ENCODE assay signal across 18 cellular contexts in genomic region chr7:137760111-137760510, GRCh38.
DNase-seq lines count a peak whose midpoint lies in the region; ATAC-seq and TF ChIP-seq lines count a peak whose summit lies in the region.
"Had no signal": no experiment of that assay in that cellular context is flagged by ENCODE, and none has a peak within 500 bp of the region (broad histone marks: within the 10 kb centered on the region; RNA-seq: fewer than 3 reads in every experiment).

No MANE protein-coding gene starts in this region.

- no peak for TF ChIP-seq RAD21 in SK-N-SH (IDR thresholded peaks at IDR 0.05; ENCODE audit: low read length)

- POLR2A ChIA-PET in SK-N-SH (lab: Yijun Ruan, JAX), result no interaction called here
- POLR2A ChIA-PET in MCF 10A (lab: Yijun Ruan, JAX), result interaction anchor here (0.7 kb wide), 1 partner anchor 110 kb away, joined by 3 read pairs; no protein-coding TSS in a partner anchor

- TF ChIP-seq CTCF in SK-N-SH (IDR thresholded peaks at IDR 0.05), result no peak
- no peak for TF ChIP-seq CTCF in MCF 10A (IDR thresholded peaks at IDR 0.05; ENCODE audit: unreplicated experiment)
- no peak for TF ChIP-seq CTCF in testis (IDR thresholded peaks at IDR 0.05)

- no peak overlapping the region for H3K27ac Mint-ChIP-seq in MCF 10A (ENCODE audit: low read depth, unreplicated experiment)
- H3K27ac Mint-ChIP-seq: activated T-cell treated with anti-CD3 and anti-CD28 coated beads, Interleukin-2, amount 50 U/mL, for 72 hours; effector memory CD8-positive, alpha-beta T cell; T-helper 2 cell treated with Interferon-gamma antibody and Interleukin-4, amounts not matched to agents 5 μg/mL and 100 μg/mL, for 36 hours had no signal

- H3K27ac ChIP-seq in SK-N-SH (ENCODE audit: low read depth in 2 of 2, low read length in 1 of 2), result peak overlapping the region; percentile 11 to 70; a peak in 3 of 4 replicates
- peak overlapping the region; percentile 83 for H3K27ac ChIP-seq in ectodermal cell (ENCODE audit: insufficient read depth, low read depth, low read length, poor library complexity, severe bottlenecking)
- H3K27ac ChIP-seq in testis, result no peak overlapping the region
- H3K27ac ChIP-seq: gastrocnemius medialis, tibial nerve had no signal

- no peaks in the 10 kb centered on the region for H3K79me2 ChIP-seq in SK-N-SH (ENCODE audit: insufficient read depth)

- H3K27me3 Mint-ChIP-seq in MCF 10A (ENCODE audit: insufficient read depth, unreplicated experiment), result no peaks in the 10 kb centered on the region

- no peaks in the 10 kb centered on the region for H4K20me1 ChIP-seq in SK-N-SH (ENCODE audit: insufficient read depth)

- H3K4me3 ChIP-seq in SK-N-SH (ENCODE audit: low read depth in 2 of 2, low read length in 1 of 2) (no peak overlapping the region), ectodermal cell (ENCODE audit: insufficient read depth, low read depth, low read length) (no peak overlapping the region), testis (no peak overlapping the region)
- H3K4me3 ChIP-seq: gastrocnemius medialis, tibial nerve had no signal

- peak in 1 of 2 experiments; percentile 19; a peak in 1 of 4 replicates for TF ChIP-seq EP300 in SK-N-SH (IDR thresholded peaks at IDR 0.05; ENCODE audit: borderline replicate concordance in 1 of 2, low read depth in 1 of 2, low read length in 1 of 2)

- no peak for ATAC-seq in GM18511 (IDR thresholded peaks at IDR 0.05; ENCODE audit: unreplicated experiment)
- ATAC-seq: activated T-cell treated with anti-CD3 and anti-CD28 coated beads, Interleukin-2, amount 50 U/mL, for 72 hours; effector memory CD8-positive, alpha-beta T cell; gastrocnemius medialis had no signal

- DNase-seq in NCI-H345 (lab: John Stamatoyannopoulos, UW) (peak; percentile 13), NCI-H345 treated with DMSO at 0.1 percent for 48 hours (lab: John Stamatoyannopoulos, UW; ENCODE audit: unreplicated experiment) (no peak), SK-N-SH (peak; percentile 72), pons (ENCODE audit: low spot score) (peak; percentile 36), MCF 10A (ENCODE audit: unreplicated experiment) (no peak), testis (no peak)
- DNase-seq: ACHN; activated CD4-positive, alpha-beta T cell treated with anti-CD3 and anti-CD28 coated beads, Interleukin-2, amount 50 U/mL, for 1 hour; activated T-cell treated with anti-CD3 and anti-CD28 coated beads, Interleukin-2, amount 50 U/mL, for 72 hours; amniotic stem cell; effector memory CD8-positive, alpha-beta T cell; gastrocnemius medialis; NCI-H510A treated with DMSO at 0.1 percent for 48 hours; stimulated activated CD4-positive, alpha-beta T cell treated with anti-CD3 and anti-CD28 coated beads, Interleukin-1b, Interleukin-23, amount 100 ng/mL, for 48 hours had no signal

- peaks cover 15% of the 10 kb centered on the region for H3F3A ChIP-seq in SK-N-SH (replicated peaks; ENCODE audit: insufficient read depth)

- H3K9me2 ChIP-seq in SK-N-SH, result no peaks in the 10 kb centered on the region

- no peak overlapping the region for H2AFZ ChIP-seq in SK-N-SH (ENCODE audit: low read depth)

- CTCF ChIA-PET in SK-N-SH (lab: Yijun Ruan, JAX) (interaction anchor here (0.7 to 1.6 kb wide), 3 partner anchors 9 to 104 kb away, joined by 3 to 6 read pairs (median 5); no protein-coding TSS in a partner anchor), MCF 10A (lab: Yijun Ruan, JAX) (no interaction called here)

- intact Hi-C loops in MCF 10A (cut with micrococcal nuclease) (no loop called here), testis (cut with DNase I; ENCODE audit: low total_unique reads) (no loop called here)

- H3K9me3 ChIP-seq in SK-N-SH (no peaks in the 10 kb centered on the region), ectodermal cell (ENCODE audit: control insufficient read depth, low read length) (no peaks in the 10 kb centered on the region), testis (no peaks in the 10 kb centered on the region)
- H3K9me3 ChIP-seq: gastrocnemius medialis, tibial nerve had no signal

- BruUV-seq in MCF 10A (replicated peaks; lab: Mats Ljungman, UMichigan), result no TSS peak

- TF ChIP-seq POLR2A in testis (IDR thresholded peaks at IDR 0.05), result no peak

- H3K4me3 Mint-ChIP-seq in MCF 10A (ENCODE audit: unreplicated experiment), result no peak overlapping the region
- H3K4me3 Mint-ChIP-seq: activated T-cell treated with anti-CD3 and anti-CD28 coated beads, Interleukin-2, amount 50 U/mL, for 72 hours; effector memory CD8-positive, alpha-beta T cell; T-helper 2 cell treated with Interferon-gamma antibody and Interleukin-4, amounts not matched to agents 5 μg/mL and 100 μg/mL, for 36 hours had no signal

- H3K4me2 ChIP-seq in SK-N-SH, result no peak overlapping the region

- H3K4me1 ChIP-seq in SK-N-SH (ENCODE audit: control insufficient read depth in 1 of 2, insufficient read depth in 2 of 2, low read depth in 1 of 2, low read length in 1 of 2) (peaks cover 18 to 20% of the 10 kb centered on the region in 2 experiments; a peak in 3 of 4 replicates), ectodermal cell (ENCODE audit: control insufficient read depth, insufficient read depth, low read length) (peaks cover 25% of the 10 kb centered on the region), testis (no peaks in the 10 kb centered on the region)
- H3K4me1 ChIP-seq: gastrocnemius medialis, tibial nerve had no signal

- H3K36me3 ChIP-seq in SK-N-SH (replicated peaks in 1 of 2; ENCODE audit: control insufficient read depth in 1 of 2, insufficient read depth in 2 of 2, low read length in 1 of 2) (no peaks in the 10 kb centered on the region), ectodermal cell (ENCODE audit: control insufficient read depth, insufficient read depth, low read length) (no peaks in the 10 kb centered on the region), testis (ENCODE audit: low read depth, missing control alignments) (no peaks in the 10 kb centered on the region)
- H3K36me3 ChIP-seq: gastrocnemius medialis, tibial nerve had no signal

- H3K36me3 Mint-ChIP-seq in MCF 10A (ENCODE audit: insufficient read depth, unreplicated experiment), result no peaks in the 10 kb centered on the region

- H3K9ac ChIP-seq in SK-N-SH, result no peak overlapping the region

- H3K27me3 ChIP-seq in SK-N-SH (ENCODE audit: insufficient read depth) (no peaks in the 10 kb centered on the region), ectodermal cell (ENCODE audit: control insufficient read depth, insufficient read depth, low read length, poor library complexity, severe bottlenecking) (no peaks in the 10 kb centered on the region), testis (no peaks in the 10 kb centered on the region)
- H3K27me3 ChIP-seq: gastrocnemius medialis, tibial nerve had no signal

- 49% methylated on average over 6 of the region's 6 CpGs for WGBS in SK-N-SH (ENCODE audit: low lambda C conversion rate)
- 18 to 24% methylated on average over 6 of the region's 6 CpGs for WGBS in ectodermal cell, 2 experiments
- 38 to 43% methylated on average over 6 of the region's 6 CpGs for WGBS in testis, 2 donors

- no peaks in the 10 kb centered on the region for H3K9me3 Mint-ChIP-seq in MCF 10A (ENCODE audit: unreplicated experiment)
- H3K9me3 Mint-ChIP-seq: activated T-cell treated with anti-CD3 and anti-CD28 coated beads, Interleukin-2, amount 50 U/mL, for 72 hours; T-helper 2 cell treated with Interferon-gamma antibody and Interleukin-4, amounts not matched to agents 5 μg/mL and 100 μg/mL, for 36 hours had no signal

- H3K4me1 Mint-ChIP-seq in MCF 10A (ENCODE audit: insufficient read depth, unreplicated experiment), result peaks cover 7% of the 10 kb centered on the region

TF ChIP-seq in SK-N-SH, 30 proteins besides CTCF, POLR2A, EP300 and RAD21:
- TF ChIP-seq CHD2 (IDR thresholded peaks at IDR 0.05; ENCODE audit: low read length, partially characterized antibody) (peak; percentile 34), GATA2 (CRISPR knock-in tag; IDR thresholded peaks at IDR 0.05) (peak; percentile 81), TAF1 (IDR thresholded peaks at IDR 0.05; ENCODE audit: borderline replicate concordance, low read depth, low read length) (no peak), SMC3 (IDR thresholded peaks at IDR 0.05; ENCODE audit: low read depth, low read length) (0 out of 2 replicates have a peak, but pooled peaks have one; percentile 6), EZH2phosphoT487 (IDR thresholded peaks at IDR 0.05; ENCODE audit: borderline replicate concordance, low read depth) (no peak)
TF ChIP-seq in SK-N-SH: peak in this region for 3.

Comparison
In these comparisons a context has a peak if more than half of its experiments do, and no peak if none do; other contexts are left out.
1. DNase-seq: peak in NCI-H345 (single experiment), SK-N-SH (single experiment) and pons (single experiment); none in NCI-H345 treated with DMSO at 0.1 percent for 48 hours (single experiment), MCF 10A (single experiment) and testis (single experiment).
2. H3K27ac ChIP-seq: peak in SK-N-SH (2 of 2) and ectodermal cell (single experiment); none in testis (0 of 2).